Comparison of ENCODE assay signal across 28 cellular contexts in genomic region chr15:71517751-71518150, GRCh38.
"Had no signal": no experiment of that assay in that cellular context is flagged by ENCODE, and none has a peak within 500 bp of the region (broad histone marks: within the 10 kb centered on the region; RNA-seq: fewer than 3 reads in every experiment).

No MANE protein-coding gene starts in this region.

- H3K4me1 Mint-ChIP-seq: naive thymus-derived CD4-positive, alpha-beta T cell; stimulated activated naive B cell treated with anti-CD40 and anti-IgM and Interleukin-4, amounts not matched to agents 10 μg/mL and 1 μg/mL and 100 μg/mL, for 72 hours had no signal

- H3K27ac Mint-ChIP-seq: naive thymus-derived CD4-positive, alpha-beta T cell; natural killer cell treated with Interleukin-12 subunit alpha and Interleukin-12 subunit beta and Interleukin-15 and Interleukin-18, amount 100 ng/mL, for 72 hours; stimulated activated naive B cell treated with anti-CD40 and anti-IgM and Interleukin-4, amounts not matched to agents 10 μg/mL and 1 μg/mL and 100 μg/mL, for 72 hours had no signal

- H3K36me3 ChIP-seq: left ventricle myocardium inferior, pancreas, right atrium auricular region, stomach, thyroid gland, transverse colon, upper lobe of left lung had no signal

- ATAC-seq: heart right ventricle; mucosa of descending colon; naive thymus-derived CD4-positive, alpha-beta T cell; pancreas; psoas muscle; sciatic nerve; stimulated activated naive B cell treated with anti-CD40 and anti-IgM and Interleukin-4, amounts not matched to agents 10 μg/mL and 1 μg/mL and 100 μg/mL, for 72 hours; stimulated activated naive CD8-positive, alpha-beta T cell treated with anti-CD3 and anti-CD28 coated beads, Interleukin-15, Interleukin-2, amounts not matched to agents 100 U/mL and 50 U/mL, for 24 hours had no signal

- DNase-seq: heart right ventricle; islet precursor cell; left ventricle myocardium inferior; mesendoderm; midbrain; mucosa of descending colon; naive thymus-derived CD4-positive, alpha-beta T cell; nucleus accumbens; pancreas; posterior cingulate gyrus; psoas muscle; stimulated activated CD4-positive, alpha-beta T cell treated with anti-CD3 and anti-CD28 coated beads, Interleukin-12 subunit alpha, Interleukin-12 subunit beta, amount 100 ng/mL, for 4 hours; stimulated activated CD4-positive, alpha-beta T cell treated with anti-CD3 and anti-CD28 coated beads, Interleukin-15, amount 100 ng/mL, for 24 hours; stimulated activated CD4-positive, alpha-beta T cell treated with anti-CD3 and anti-CD28 coated beads, Interleukin-2, amount 100 ng/mL, for 24 hours; stimulated activated CD4-positive, alpha-beta T cell treated with anti-CD3 and anti-CD28 coated beads, Interleukin-4, amount 100 ng/mL, for 1 hour; stimulated activated naive B cell treated with anti-CD40 and anti-IgM and Interleukin-4, amounts not matched to agents 10 μg/mL and 1 μg/mL and 100 μg/mL, for 72 hours; stimulated activated naive CD8-positive, alpha-beta T cell treated with anti-CD3 and anti-CD28 coated beads, Interleukin-15, Interleukin-2, amounts not matched to agents 100 U/mL and 50 U/mL, for 24 hours; stomach; testis; thyroid gland; transverse colon; upper lobe of left lung had no signal

- H3K36me3 Mint-ChIP-seq: naive thymus-derived CD4-positive, alpha-beta T cell; natural killer cell treated with Interleukin-12 subunit alpha and Interleukin-12 subunit beta and Interleukin-15 and Interleukin-18, amount 100 ng/mL, for 72 hours; stimulated activated naive B cell treated with anti-CD40 and anti-IgM and Interleukin-4, amounts not matched to agents 10 μg/mL and 1 μg/mL and 100 μg/mL, for 72 hours had no signal

- H3K27ac ChIP-seq: heart right ventricle, hepatocyte, left ventricle myocardium inferior, pancreas, psoas muscle, right atrium auricular region, skin epidermis, stomach, testis, thyroid gland, transverse colon, upper lobe of left lung had no signal

- H3K4me1 ChIP-seq: psoas muscle, testis, thyroid gland had no signal

- H3K4me3 Mint-ChIP-seq: naive thymus-derived CD4-positive, alpha-beta T cell; natural killer cell treated with Interleukin-12 subunit alpha and Interleukin-12 subunit beta and Interleukin-15 and Interleukin-18, amount 100 ng/mL, for 72 hours; neural crest cell; stimulated activated naive B cell treated with anti-CD40 and anti-IgM and Interleukin-4, amounts not matched to agents 10 μg/mL and 1 μg/mL and 100 μg/mL, for 72 hours had no signal

- H3K4me2 ChIP-seq: hepatocyte had no signal

- H3K9me3 Mint-ChIP-seq: natural killer cell treated with Interleukin-12 subunit alpha and Interleukin-12 subunit beta and Interleukin-15 and Interleukin-18, amount 100 ng/mL, for 72 hours; neural crest cell; stimulated activated naive B cell treated with anti-CD40 and anti-IgM and Interleukin-4, amounts not matched to agents 10 μg/mL and 1 μg/mL and 100 μg/mL, for 72 hours had no signal

- H3K4me3 ChIP-seq: heart right ventricle, hepatocyte, left ventricle myocardium inferior, mucosa of descending colon, pancreas, psoas muscle, right atrium auricular region, skin epidermis, stomach, testis, thyroid gland, transverse colon, upper lobe of left lung had no signal

- FAIRE-seq: pancreas had no signal

- H3K9me3 ChIP-seq: heart right ventricle, left ventricle myocardium inferior, mucosa of descending colon, pancreas, psoas muscle, right atrium auricular region, stomach, testis, thyroid gland, transverse colon, upper lobe of left lung had no signal

- H3K27me3 ChIP-seq: heart right ventricle, hepatocyte, pancreas, right atrium auricular region, stomach, testis, thyroid gland, transverse colon, upper lobe of left lung had no signal
